In genomic region chr17:38751803-38752118, GRCh38 we compare ENCODE assay signal across 8 cellular contexts. TPM values are rescaled to one million over a fixed set of nuclear protein-coding genes. Genes with fewer than 3 reads are reported as not detected.
A peak's percentile ranks its signal among the peaks of the same experiment; 100 is the strongest.
DNase-seq lines count a peak whose midpoint lies in the region; ATAC-seq and TF ChIP-seq lines count a peak whose summit lies in the region.

No MANE protein-coding gene starts in this region.

- peak; percentile 49 for ATAC-seq in mucosa of descending colon

- CTCF ChIA-PET in OCI-LY7 (lab: Charles Lee; ENCODE audit: unreplicated experiment) = no interaction called here

- no peaks in the 10 kb centered on the region for H4K20me1 ChIP-seq in OCI-LY7 (ENCODE audit: insufficient read depth, low read length)

- no TSS peak for BruUV-seq in OCI-LY7 (replicated peaks; lab: Mats Ljungman, UMichigan)

- peak overlapping the region; percentile 83 for H3K9ac ChIP-seq in HUES6 (ENCODE audit: low read length)

- H3K27me3 ChIP-seq in HUES6 (ENCODE audit: control insufficient read depth, insufficient read depth, low read length) = peaks cover 8% of the 10 kb centered on the region

- peaks cover 28% of the 10 kb centered on the region for H3K79me2 ChIP-seq in OCI-LY7 (ENCODE audit: insufficient read depth, low read depth, low read length)

- TF ChIP-seq CTCF in OCI-LY7 (conservative IDR thresholded peaks at IDR 0.05; ENCODE audit: low read length) = no peak
- no peak for TF ChIP-seq CTCF in mucosa of descending colon (IDR thresholded peaks at IDR 0.05)

- H3K36me3 ChIP-seq in HUES6 (ENCODE audit: control insufficient read depth, insufficient read depth, low read length) (peaks cover 25% of the 10 kb centered on the region), OCI-LY7 (ENCODE audit: insufficient read depth, low read length) (peaks cover 30% of the 10 kb centered on the region), mucosa of descending colon (ENCODE audit: low read depth) (peaks cover 9% of the 10 kb centered on the region)

- DNase-seq in NK-92 treated with Interleukin-12 subunit alpha and Interleukin-12 subunit beta, amount 100 ng/mL, for 24 hours (lab: John Stamatoyannopoulos, UW) = peak; percentile 71
- DNase-seq in NK-92 (lab: John Stamatoyannopoulos, UW; ENCODE audit: unreplicated experiment) = no peak
- peak; percentile 85 for DNase-seq in OCI-LY7 (ENCODE audit: low spot score)
- peak; percentile 83 for DNase-seq in activated T-cell treated with anti-CD3 and anti-CD28 coated beads for 48 hours (ENCODE audit: low read depth)
- no peak for DNase-seq in epithelial cell of prostate (ENCODE audit: low read depth, low spot score)
- DNase-seq in mucosa of descending colon = peak; percentile 88 to 91 (median 89)
- peak; percentile 69 to 82 for DNase-seq in stimulated activated CD8-positive, alpha-beta memory T cell treated with anti-CD3 and anti-CD28 coated beads, Interleukin-2, amount 100 ng/mL, for 48 hours (ENCODE audit: low read depth in 2 of 2)

- H3K4me1 ChIP-seq in HUES6 (ENCODE audit: control insufficient read depth, insufficient read depth, low read length) (peaks cover 6% of the 10 kb centered on the region), OCI-LY7 (ENCODE audit: insufficient read depth, low read length, poor library complexity, severe bottlenecking) (peaks cover 40% of the 10 kb centered on the region), mucosa of descending colon (ENCODE audit: low read depth) (peaks cover 46% of the 10 kb centered on the region)

- intact Hi-C loops in OCI-LY7 (cut with micrococcal nuclease; ENCODE audit: unreplicated experiment) (loop anchor here (2.0 to 5.0 kb wide), 3 partner anchors 101 to 401 kb away; partner anchors contain the start of genes PLXDC1 and RPL23), mucosa of descending colon (cut with DNase I, micrococcal nuclease) (no loop called here)

- peak overlapping the region; percentile 52; the same call in 1 of the 2 replicates for H2AFZ ChIP-seq in OCI-LY7 (ENCODE audit: low read length)

- no peaks in the 10 kb centered on the region for H3K9me2 ChIP-seq in OCI-LY7 (ENCODE audit: insufficient read depth, low read length)

- H3K4me2 ChIP-seq in OCI-LY7 (ENCODE audit: low read length) = peak overlapping the region; percentile 81

- H3K27ac ChIP-seq in HUES6 (ENCODE audit: low read depth, low read length) = peak overlapping the region; percentile 20; the same call in 1 of the 2 replicates
- H3K27ac ChIP-seq in OCI-LY7 (ENCODE audit: low read depth, low read length, poor library complexity, severe bottlenecking) = peak overlapping the region; percentile 76
- peak overlapping the region; percentile 77 for H3K27ac ChIP-seq in epithelial cell of prostate

- H3K4me3 ChIP-seq in HUES6 (ENCODE audit: low read depth, low read length) (peak overlapping the region; percentile 87), OCI-LY7 (ENCODE audit: low read depth, low read length, poor library complexity, severe bottlenecking) (peak overlapping the region; percentile 79), mucosa of descending colon (peak overlapping the region; percentile 84)

- POLR2A ChIA-PET in OCI-LY7 (lab: Charles Lee) = interaction anchor here (0.5 to 1.5 kb wide), 6 partner anchors 15 to 1434 kb away, joined by 3 to 5 read pairs (median 4); partner anchors contain the start of gene RPL23

- no peaks in the 10 kb centered on the region for H3K9me3 ChIP-seq in HUES6 (ENCODE audit: control insufficient read depth, insufficient read depth, low read depth, low read length)
- H3K9me3 ChIP-seq in OCI-LY7 (ENCODE audit: low read length) = no peaks in the 10 kb centered on the region
- no peaks in the 10 kb centered on the region for H3K9me3 ChIP-seq in mucosa of descending colon

RNA-seq across cellular contexts. Expression of gene PSMB3, which starts 0.8 kb away (rescaled TPM):
- total RNA-seq in OCI-LY7 (2014; rRNA removed; shearing (Covaris generic)) = 290 and 348 TPM in 2 replicates
- 231 and 246 TPM in 2 replicates for total RNA-seq in OCI-LY7 (2022)
- total RNA-seq in mucosa of descending colon = 100 to 1,000 TPM; 129 to 197 (median 145) TPM

RNA-seq across cellular contexts. Expression of gene PCGF2, which starts 3.6 kb away (rescaled TPM):
- total RNA-seq in OCI-LY7 (2014; rRNA removed; shearing (Covaris generic)) = 8.9 and 12.8 TPM in 2 replicates
- total RNA-seq in OCI-LY7 (2022) (40.0 and 47.3 TPM in 2 replicates), mucosa of descending colon (10 to 100 TPM; 23.8 to 30.7 (median 25.5) TPM)

RNA-seq across cellular contexts. Expression of gene CISD3, which starts 21.6 kb away (rescaled TPM):
- total RNA-seq in OCI-LY7 (2014; rRNA removed; shearing (Covaris generic)) = 11.4 and 13.4 TPM in 2 replicates
- total RNA-seq in OCI-LY7 (2022) = 24.9 and 25.1 TPM in 2 replicates
- total RNA-seq in mucosa of descending colon = 100 to 1,000 TPM in 1 of 3 donors, 10 to 100 TPM in 2; 60.8 to 101 (median 91.8) TPM

RNA-seq across cellular contexts. Expression of gene MLLT6, which starts 46.7 kb away (rescaled TPM):
- total RNA-seq in OCI-LY7 (2014; rRNA removed; shearing (Covaris generic)) = 81.7 and 94.9 TPM in 2 replicates
- total RNA-seq in OCI-LY7 (2022) = 174 and 175 TPM in 2 replicates
- total RNA-seq in mucosa of descending colon = 100 to 1,000 TPM in 2 of 3 donors, 10 to 100 TPM in 1; 90.1 to 164 (median 112) TPM

RNA-seq across cellular contexts. Expression of gene PIP4K2B, which starts 47.6 kb away (rescaled TPM):
- total RNA-seq in OCI-LY7 (2014; rRNA removed; shearing (Covaris generic)) = 23.6 and 33.0 TPM in 2 replicates
- 37.8 and 38.6 TPM in 2 replicates for total RNA-seq in OCI-LY7 (2022)
- total RNA-seq in mucosa of descending colon = 10 to 100 TPM; 16.7 to 44.8 (median 20.6) TPM

Comparison
In these comparisons a context has a peak if more than half of its experiments do, and no peak if none do; other contexts are left out.
1. DNase-seq: peak in NK-92 treated with Interleukin-12 subunit alpha and Interleukin-12 subunit beta, amount 100 ng/mL, for 24 hours (single experiment), OCI-LY7 (single experiment), activated T-cell treated with anti-CD3 and anti-CD28 coated beads for 48 hours (single experiment), mucosa of descending colon (3 of 3) and stimulated activated CD8-positive, alpha-beta memory T cell treated with anti-CD3 and anti-CD28 coated beads, Interleukin-2, amount 100 ng/mL, for 48 hours (2 of 2); none in NK-92 (single experiment) and epithelial cell of prostate (single experiment).
2. H3K27ac ChIP-seq: peak in every context shown above with its lines; median percentile 77 in epithelial cell of prostate; 76 in OCI-LY7; 20 in HUES6.
3. Peak in every context shown above with its lines, with median percentiles within 50 percentile points of each other: H3K4me3 ChIP-seq.